ENCODE assay signal across 9 cellular contexts in the genomic region with DNA sequence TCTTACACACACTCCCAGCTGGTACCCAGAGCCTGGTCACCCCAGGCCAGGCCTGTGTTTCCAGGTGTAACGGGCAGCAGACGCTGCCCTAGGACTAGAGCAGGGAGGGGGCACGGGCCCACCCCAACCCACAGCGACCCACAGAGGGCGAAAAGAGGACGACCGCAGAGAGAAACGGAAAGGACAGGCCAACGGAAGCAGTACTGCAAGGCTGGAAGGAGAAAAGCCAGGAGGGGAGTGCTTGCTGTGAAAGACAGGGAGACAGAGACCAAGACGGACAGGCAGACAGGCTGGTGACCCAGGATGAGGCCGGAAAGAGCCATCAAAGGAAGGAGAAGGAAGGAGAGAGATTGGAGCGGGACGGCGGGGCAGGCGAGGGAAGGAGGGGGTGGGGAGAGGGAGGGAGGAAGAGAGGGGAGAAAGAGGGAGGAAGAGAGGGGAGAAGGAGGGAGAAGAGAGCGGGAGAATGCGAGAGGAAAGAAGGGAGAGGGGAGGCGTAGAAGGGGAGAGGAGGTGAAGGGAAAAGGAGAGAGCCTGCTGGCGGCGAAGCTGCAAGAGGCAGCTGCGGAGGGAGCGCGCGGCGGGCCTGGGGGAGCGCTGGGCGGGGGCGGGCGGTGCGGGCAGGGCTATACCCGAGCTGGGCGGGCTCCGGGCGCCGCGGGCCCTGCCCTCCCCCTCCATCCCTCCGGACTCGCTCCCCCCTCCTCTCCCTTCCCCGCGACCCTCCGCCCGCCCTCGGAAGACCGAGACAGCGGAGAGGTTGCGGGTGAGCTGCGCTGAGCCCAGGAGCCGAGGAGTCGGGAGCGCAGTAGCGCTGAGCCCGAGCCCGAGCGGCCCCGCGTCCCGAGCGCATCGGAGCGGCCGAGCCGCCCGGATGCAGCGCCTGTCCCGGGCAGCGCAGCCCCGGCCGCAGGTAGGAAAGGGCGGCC. TPM values are rescaled to one million over a fixed set of nuclear protein-coding genes. Genes with fewer than 3 reads are reported as not detected.
DNase-seq lines count a peak whose midpoint lies in the region; ATAC-seq and TF ChIP-seq lines count a peak whose summit lies in the region.
"Had no signal": no experiment of that assay in that cellular context is flagged by ENCODE, and none has a peak within 500 bp of the region (broad histone marks: within the 10 kb centered on the region; RNA-seq: fewer than 3 reads in every experiment).

A gene (plus strand): TSS at position 732 of the 929 bp plus-strand sequence. CDS start 24,464 bp downstream, outside the sequence.

- H3K4me3 ChIP-seq in lower lobe of right lung (peak within 1 kb of the TSS; percentile 39), testis (peak within 1 kb of the TSS; percentile 53 to 59)

- 1 to 3% methylated on average over 22 to 45 of the region's 69 CpGs for WGBS in testis, 2 donors

- ATAC-seq in activated CD4-positive, alpha-beta T cell treated with anti-CD3 and anti-CD28 coated beads for 36 hours, result peak; percentile 47
- ATAC-seq in lower lobe of right lung, result peak; percentile 70 to 82

- no peak for DNase-seq in activated CD4-positive, alpha-beta T cell treated with anti-CD3 and anti-CD28 coated beads for 36 hours
- no peak for DNase-seq in activated CD4-positive, alpha-beta T cell treated with anti-CD3 and anti-CD28 coated beads, Interleukin-2, amount 50 U/mL, for 48 hours
- DNase-seq in caudate nucleus (lab: John Stamatoyannopoulos, UW), result peak in 55 of 61 donors; percentile 8 to 85 (median 66)
- DNase-seq in lower lobe of right lung, result no peak
- DNase-seq in testis, result peak; percentile 36
- no peak for DNase-seq in NCI-H187 treated with DMSO at 0.1 percent for 48 hours (lab: John Stamatoyannopoulos, UW)
- DNase-seq in activated effector memory CD4-positive, alpha-beta T cell treated with Interleukin-2 at 50 U/mL for 16 hours, result no peak
- no peak for DNase-seq in epidermal melanocyte (ENCODE audit: insufficient read length, low spot score)

- POLR2A ChIA-PET in activated CD4-positive, alpha-beta T cell treated with anti-CD3 and anti-CD28 coated beads for 36 hours (lab: Charles Lee), result no interaction called here

- no peaks in the 10 kb centered on the region for H3K36me3 Mint-ChIP-seq in activated CD4-positive, alpha-beta T cell treated with anti-CD3 and anti-CD28 coated beads for 36 hours (ENCODE audit: low read depth)

- H3K27ac ChIP-seq in caudate nucleus (ENCODE audit: low read depth, low read length), result peak within 1 kb of the TSS; percentile 98
- no peak within 1 kb of the TSS for H3K27ac ChIP-seq in lower lobe of right lung
- H3K27ac ChIP-seq in testis, result peak within 1 kb of the TSS; percentile 52 to 64

- intact Hi-C loops in activated CD4-positive, alpha-beta T cell treated with anti-CD3 and anti-CD28 coated beads for 36 hours (cut with DNase I, micrococcal nuclease), result no loop called here
- intact Hi-C loops in lower lobe of right lung (cut with DNase I), result no loop called here
- intact Hi-C loops in testis (cut with DNase I; ENCODE audit: low total_unique reads), result no loop called here

- peaks cover 53% of the 10 kb centered on the region for H3K27me3 ChIP-seq in lower lobe of right lung (ENCODE audit: low read depth)
- H3K27me3 ChIP-seq in testis, result no peaks in the 10 kb centered on the region

- peaks cover 56% of the 10 kb centered on the region for H3K27me3 Mint-ChIP-seq in activated CD4-positive, alpha-beta T cell treated with anti-CD3 and anti-CD28 coated beads for 36 hours

- H3K4me3 Mint-ChIP-seq in activated CD4-positive, alpha-beta T cell treated with anti-CD3 and anti-CD28 coated beads for 36 hours, result peak within 1 kb of the TSS; percentile 7

- CTCF ChIA-PET in activated CD4-positive, alpha-beta T cell treated with anti-CD3 and anti-CD28 coated beads for 36 hours (lab: Charles Lee), result interaction anchor here (0.6 kb wide), 1 partner anchor 8 kb away, joined by 3 read pairs; no protein-coding TSS in a partner anchor

- H3K4me1 ChIP-seq in lower lobe of right lung, result peaks cover 9% of the 10 kb centered on the region
- peaks cover 13% of the 10 kb centered on the region for H3K4me1 ChIP-seq in testis

- H3K27ac Mint-ChIP-seq in activated CD4-positive, alpha-beta T cell treated with anti-CD3 and anti-CD28 coated beads for 36 hours, result no peak within 1 kb of the TSS

- TF ChIP-seq CTCF in lower lobe of right lung (IDR thresholded peaks at IDR 0.05) (no peak), testis (IDR thresholded peaks at IDR 0.05) (peak in 1 of 3 experiments; percentile 16)

- H3K36me3 ChIP-seq in lower lobe of right lung, result no peaks in the 10 kb centered on the region
- H3K36me3 ChIP-seq in testis (ENCODE audit: low read depth, missing control alignments), result no peaks in the 10 kb centered on the region

- no peak for TF ChIP-seq POLR2A in testis (IDR thresholded peaks at IDR 0.05)

- peaks cover 5% of the 10 kb centered on the region for H3K4me1 Mint-ChIP-seq in activated CD4-positive, alpha-beta T cell treated with anti-CD3 and anti-CD28 coated beads for 36 hours

- H3K9me3 ChIP-seq in lower lobe of right lung (no peaks in the 10 kb centered on the region), testis (no peaks in the 10 kb centered on the region)

- no peaks in the 10 kb centered on the region for H3K9me3 Mint-ChIP-seq in activated CD4-positive, alpha-beta T cell treated with anti-CD3 and anti-CD28 coated beads for 36 hours (ENCODE audit: low read depth)

RNA-seq across cellular contexts. Expression of the gene that starts here (rescaled TPM):
- not detected for total RNA-seq in activated CD4-positive, alpha-beta T cell treated with anti-CD3 and anti-CD28 coated beads for 36 hours
- total RNA-seq in lower lobe of right lung (1.8 TPM), testis (10 to 100 TPM; 13.9 to 14.7 TPM)
- polyA plus RNA-seq in testis (ENCODE audit: insufficient read depth, low read depth, low replicate concordance), result 14.4 TPM
- total RNA-seq: NCI-H460 had no signal

Comparison
In these comparisons a context has a peak if more than half of its experiments do, and no peak if none do; other contexts are left out.
1. Peak in ATAC-seq in activated CD4-positive, alpha-beta T cell treated with anti-CD3 and anti-CD28 coated beads for 36 hours; RNA of the gene not detected or under 1 TPM.
2. DNase-seq: peak in caudate nucleus (55 of 61) and testis (single experiment); none in activated CD4-positive, alpha-beta T cell treated with anti-CD3 and anti-CD28 coated beads for 36 hours (single experiment), activated CD4-positive, alpha-beta T cell treated with anti-CD3 and anti-CD28 coated beads, Interleukin-2, amount 50 U/mL, for 48 hours (0 of 2), lower lobe of right lung (single experiment), NCI-H187 treated with DMSO at 0.1 percent for 48 hours (single experiment), activated effector memory CD4-positive, alpha-beta T cell treated with Interleukin-2 at 50 U/mL for 16 hours (single experiment) and epidermal melanocyte (single experiment).